ENCODE assay signal across 11 cellular contexts in the genomic region with DNA sequence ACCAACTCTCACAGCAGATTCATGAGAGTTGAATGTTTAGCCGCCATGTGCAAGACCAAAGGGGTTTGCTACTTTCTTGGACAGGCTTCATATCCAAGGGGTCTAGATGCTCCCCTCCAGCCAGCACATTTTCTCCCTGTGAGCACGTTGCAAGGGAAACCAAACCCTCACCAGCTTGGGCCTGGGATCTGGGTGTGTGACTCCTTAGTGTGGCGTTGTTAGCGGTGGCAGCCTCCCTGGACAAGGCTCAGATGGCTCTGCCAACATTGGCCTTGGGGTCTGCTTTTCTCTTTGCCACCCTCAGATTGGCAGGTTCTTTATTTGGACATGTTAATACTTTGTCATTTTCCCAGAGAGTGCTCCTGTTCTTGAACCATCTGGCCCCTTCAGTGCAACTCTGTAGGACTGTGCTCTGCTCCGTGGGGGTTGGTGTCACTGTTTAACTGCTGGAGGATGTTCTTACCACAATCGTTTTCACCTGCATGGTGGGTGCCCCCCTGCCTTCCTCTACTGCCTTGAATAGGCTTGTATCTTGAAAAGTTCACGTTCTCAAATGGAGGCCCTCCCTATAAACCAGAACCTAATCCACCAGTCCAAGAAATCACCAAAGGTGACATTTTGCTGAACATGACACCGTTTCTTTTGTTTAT. TPM values are rescaled to one million over a fixed set of nuclear protein-coding genes. Genes with fewer than 3 reads are reported as not detected.
A peak's percentile ranks its signal among the peaks of the same experiment; 100 is the strongest.
DNase-seq lines count a peak whose midpoint lies in the region; ATAC-seq and TF ChIP-seq lines count a peak whose summit lies in the region.
"Had no signal": no experiment of that assay in that cellular context is flagged by ENCODE, and none has a peak within 500 bp of the region (broad histone marks: within the 10 kb centered on the region; RNA-seq: fewer than 3 reads in every experiment).

No MANE protein-coding gene starts in this region.

- WGBS in esophagus muscularis mucosa = 76% methylated on average over 7 of the region's 8 CpGs
- 56 to 71% (median 65%) methylated on average over 8 of the region's 8 CpGs for WGBS in stomach, 5 donors

- H4K20me1 ChIP-seq in OCI-LY1 (ENCODE audit: insufficient read depth, low read length) = no peaks in the 10 kb centered on the region
- H4K20me1 ChIP-seq in PC-3 (ENCODE audit: low read length) = no peaks in the 10 kb centered on the region

- POLR2A ChIA-PET in activated CD4-positive, alpha-beta T cell treated with anti-CD3 and anti-CD28 coated beads, Interleukin-2, amount 10 ng/mL, durations not matched to agents 7 days and 5 days (lab: Charles Lee) = no interaction called here
- POLR2A ChIA-PET in PC-3 (lab: Charles Lee; ENCODE audit: unreplicated experiment) = no interaction called here

- no peaks in the 10 kb centered on the region for H3K27me3 ChIP-seq in OCI-LY1 (ENCODE audit: insufficient read depth, low read length)
- H3K27me3 ChIP-seq in esophagus muscularis mucosa = no peaks in the 10 kb centered on the region
- no peaks in the 10 kb centered on the region for H3K27me3 ChIP-seq in stomach
- H3K27me3 ChIP-seq in PC-3 (ENCODE audit: low read length) = no peaks in the 10 kb centered on the region
- H3K27me3 ChIP-seq: vagina had no signal

- CTCF ChIA-PET in activated CD4-positive, alpha-beta T cell treated with anti-CD3 and anti-CD28 coated beads, Interleukin-2, amount 10 ng/mL, durations not matched to agents 7 days and 5 days (lab: Charles Lee) = interaction anchor here (0.9 to 2.3 kb wide), 6 partner anchors 12 to 143 kb away, joined by 4 to 5 read pairs (median 4); no protein-coding TSS in a partner anchor
- CTCF ChIA-PET in PC-3 (lab: Charles Lee) = interaction anchor here (1.8 kb wide), 1 partner anchor 12 kb away, joined by 5 read pairs; no protein-coding TSS in a partner anchor

- BruUV-seq in PC-3 (replicated peaks; lab: Mats Ljungman, UMichigan) = no TSS peak

- H3K27ac ChIP-seq in OCI-LY1 (ENCODE audit: low read depth, low read length, poor library complexity, severe bottlenecking) (peak overlapping the region; percentile 99), esophagus muscularis mucosa (replicated peaks in 1 of 4) (peak overlapping the region; percentile 86 to 90 (median 88)), stomach (peak overlapping the region; percentile 22 to 91 (median 88)), PC-3 (ENCODE audit: low read length) (no peak overlapping the region)

- no peak for TF ChIP-seq EP300 in esophagus muscularis mucosa (IDR thresholded peaks at IDR 0.05)
- TF ChIP-seq EP300 in stomach (IDR thresholded peaks at IDR 0.05) = no peak

- peak; percentile 39 for DNase-seq in activated CD4-positive, alpha-beta T cell treated with anti-CD3 and anti-CD28 coated beads, Interleukin-2, amount 10 ng/mL, durations not matched to agents 7 days and 5 days
- DNase-seq in activated CD4-positive, alpha-beta T cell treated with anti-CD3 and anti-CD28 coated beads for 48 hours = no peak
- DNase-seq in esophagus muscularis mucosa (ENCODE audit: extremely low spot score) (no peak), stomach (no peak), PC-3 (no peak), CD1c-positive myeloid dendritic cell (ENCODE audit: extremely low spot score) (no peak)
- DNase-seq: activated effector memory CD4-positive, alpha-beta T cell treated with Interleukin-2 at 50 U/mL for 16 hours; erythroblast had no signal

- H3K4me1 Mint-ChIP-seq in activated CD4-positive, alpha-beta T cell treated with anti-CD3 and anti-CD28 coated beads, Interleukin-2, amount 10 ng/mL, durations not matched to agents 7 days and 5 days = peaks cover 97% of the 10 kb centered on the region

- no peaks in the 10 kb centered on the region for H3K27me3 Mint-ChIP-seq in activated CD4-positive, alpha-beta T cell treated with anti-CD3 and anti-CD28 coated beads, Interleukin-2, amount 10 ng/mL, durations not matched to agents 7 days and 5 days

- H3K79me2 ChIP-seq in OCI-LY1 (ENCODE audit: insufficient read depth, low read length) (no peaks in the 10 kb centered on the region), PC-3 (ENCODE audit: low read length) (no peaks in the 10 kb centered on the region)

- no peak for TF ChIP-seq POLR2A in esophagus muscularis mucosa (IDR thresholded peaks at IDR 0.05; ENCODE audit: low read depth)
- TF ChIP-seq POLR2A in stomach (IDR thresholded peaks at IDR 0.05) = no peak

- H3K4me1 ChIP-seq in OCI-LY1 (ENCODE audit: insufficient read depth, low read length, severe bottlenecking) = peaks cover 83% of the 10 kb centered on the region
- peaks cover 91 to 97% (median 95%) of the 10 kb centered on the region in 4 donors for H3K4me1 ChIP-seq in esophagus muscularis mucosa
- peaks cover 72 to 99% (median 83%) of the 10 kb centered on the region in 4 donors for H3K4me1 ChIP-seq in stomach
- peaks cover 26% of the 10 kb centered on the region for H3K4me1 ChIP-seq in PC-3 (ENCODE audit: insufficient read depth, low read length)

- no peak overlapping the region for H2AFZ ChIP-seq in OCI-LY1 (ENCODE audit: low read length)
- no peak overlapping the region for H2AFZ ChIP-seq in PC-3 (ENCODE audit: low read length)

- peaks cover 7% of the 10 kb centered on the region for H3K9me3 Mint-ChIP-seq in activated CD4-positive, alpha-beta T cell treated with anti-CD3 and anti-CD28 coated beads, Interleukin-2, amount 10 ng/mL, durations not matched to agents 7 days and 5 days

- intact Hi-C loops in esophagus muscularis mucosa (cut with DNase I) (no loop called here), stomach (cut with DNase I; ENCODE audit: low total_unique reads) (no loop called here), PC-3 (cut with micrococcal nuclease) (no loop called here)

- no peaks in the 10 kb centered on the region for H3K9me2 ChIP-seq in OCI-LY1 (ENCODE audit: low read depth, low read length)
- no peaks in the 10 kb centered on the region for H3K9me2 ChIP-seq in PC-3 (replicated peaks; ENCODE audit: low read length)

- peak overlapping the region; percentile 62 for H3K4me2 ChIP-seq in OCI-LY1 (ENCODE audit: low read length)
- no peak overlapping the region for H3K4me2 ChIP-seq in PC-3 (ENCODE audit: low read length)

- H3K9me3 ChIP-seq in OCI-LY1 (ENCODE audit: low read length) = no peaks in the 10 kb centered on the region
- H3K9me3 ChIP-seq in esophagus muscularis mucosa = no peaks in the 10 kb centered on the region
- H3K9me3 ChIP-seq in stomach = no peaks in the 10 kb centered on the region
- no peaks in the 10 kb centered on the region for H3K9me3 ChIP-seq in PC-3 (ENCODE audit: low read length)
- H3K9me3 ChIP-seq: vagina had no signal

- TF ChIP-seq CTCF in OCI-LY1 (IDR thresholded peaks at IDR 0.05; ENCODE audit: low read length) (no peak), esophagus muscularis mucosa (IDR thresholded peaks at IDR 0.05) (no peak), stomach (IDR thresholded peaks at IDR 0.05) (no peak), PC-3 (conservative IDR thresholded peaks at IDR 0.05; ENCODE audit: low read depth, low read length) (no peak)

- H3K4me3 Mint-ChIP-seq in activated CD4-positive, alpha-beta T cell treated with anti-CD3 and anti-CD28 coated beads, Interleukin-2, amount 10 ng/mL, durations not matched to agents 7 days and 5 days = peak overlapping the region; percentile 5

- H3K36me3 Mint-ChIP-seq in activated CD4-positive, alpha-beta T cell treated with anti-CD3 and anti-CD28 coated beads, Interleukin-2, amount 10 ng/mL, durations not matched to agents 7 days and 5 days (ENCODE audit: low read depth) = peaks cover 19% of the 10 kb centered on the region

- H3K36me3 ChIP-seq in OCI-LY1 (ENCODE audit: insufficient read depth, low read length) (no peaks in the 10 kb centered on the region), esophagus muscularis mucosa (no peaks in the 10 kb centered on the region), stomach (peaks cover 0 to 1% (median 0%) of the 10 kb centered on the region in 4 donors), PC-3 (ENCODE audit: low read depth, low read length) (no peaks in the 10 kb centered on the region)
- H3K36me3 ChIP-seq: vagina had no signal

- H3K4me3 ChIP-seq in OCI-LY1 (ENCODE audit: low read depth, low read length, poor library complexity, severe bottlenecking) (peak overlapping the region; percentile 5), esophagus muscularis mucosa (no peak overlapping the region), stomach (no peak overlapping the region), PC-3 (ENCODE audit: low read length) (no peak overlapping the region)
- H3K4me3 ChIP-seq: vagina had no signal

- peak overlapping the region; percentile 93 for H3K27ac Mint-ChIP-seq in activated CD4-positive, alpha-beta T cell treated with anti-CD3 and anti-CD28 coated beads, Interleukin-2, amount 10 ng/mL, durations not matched to agents 7 days and 5 days

- H3F3A ChIP-seq in OCI-LY1 (ENCODE audit: insufficient read depth, low read length) = peaks cover 19% of the 10 kb centered on the region
- H3F3A ChIP-seq in PC-3 (ENCODE audit: low read length, unreplicated experiment) = no peaks in the 10 kb centered on the region

- peak overlapping the region; percentile 61 for H3K9ac ChIP-seq in OCI-LY1 (ENCODE audit: low read length)
- H3K9ac ChIP-seq in PC-3 (ENCODE audit: low read length) = no peak overlapping the region

- no peak for ATAC-seq in PC-3
- ATAC-seq in HG02970 (IDR thresholded peaks at IDR 0.05; ENCODE audit: low FRiP score, unreplicated experiment) = no peak

RNA-seq across cellular contexts. Expression of a gene that starts 13.4 kb away (rescaled TPM):
- total RNA-seq in activated CD4-positive, alpha-beta T cell treated with anti-CD3 and anti-CD28 coated beads, Interleukin-2, amount 10 ng/mL, durations not matched to agents 7 days and 5 days = 10 to 100 TPM; 10.2 to 12.3 TPM
- total RNA-seq in esophagus muscularis mucosa (10 to 100 TPM; 16.1 to 25.9 (median 20.0) TPM), stomach (10 to 100 TPM in 4 of 5 donors, 1 to 10 TPM in 1; 4.1 to 65.9 (median 31.6) TPM), PC-3 (2014; rRNA removed) (0.66 and 2.0 TPM in 2 replicates)
- polyA plus RNA-seq in stomach = 1 to 10 TPM; 3.1 to 4.7 (median 4.2) TPM
